Comparison of ENCODE assay signal across 1 cellular context in genomic region chr2:53877556-53877955, GRCh38.
A peak's percentile ranks its signal among the peaks of the same experiment; 100 is the strongest.
TF ChIP-seq lines count a peak whose summit lies in the region.

No MANE protein-coding gene starts in this region.

TF ChIP-seq in IMR-90, 13 proteins besides CTCF, POLR2A, EP300 and RAD21:
- peak; percentile 14; the same call in 1 of the 2 replicates for TF ChIP-seq MAFK (IDR thresholded peaks at IDR 0.05; ENCODE audit: low read depth, low read length)
- no peak for TF ChIP-seq RFX5 (IDR thresholded peaks at IDR 0.05; ENCODE audit: low read depth, low read length)
- no peak for TF ChIP-seq SMC3 (IDR thresholded peaks at IDR 0.05; ENCODE audit: low read depth, low read length)
- no peak for TF ChIP-seq NFE2L2 (IDR thresholded peaks at IDR 0.05; ENCODE audit: low read depth, low read length)
- no peak for TF ChIP-seq CHD1 (IDR thresholded peaks at IDR 0.05; ENCODE audit: low read depth, low read length)
- TF ChIP-seq RCOR1 (IDR thresholded peaks at IDR 0.05; ENCODE audit: insufficient replicate concordance, low read length): no peak
- TF ChIP-seq USF2 (IDR thresholded peaks at IDR 0.05; ENCODE audit: low read depth, low read length): no peak
- TF ChIP-seq CEBPB (IDR thresholded peaks at IDR 0.05; ENCODE audit: low read depth, low read length): no peak
